Comparison of ENCODE assay signal across 1 cellular context in the genomic region with DNA sequence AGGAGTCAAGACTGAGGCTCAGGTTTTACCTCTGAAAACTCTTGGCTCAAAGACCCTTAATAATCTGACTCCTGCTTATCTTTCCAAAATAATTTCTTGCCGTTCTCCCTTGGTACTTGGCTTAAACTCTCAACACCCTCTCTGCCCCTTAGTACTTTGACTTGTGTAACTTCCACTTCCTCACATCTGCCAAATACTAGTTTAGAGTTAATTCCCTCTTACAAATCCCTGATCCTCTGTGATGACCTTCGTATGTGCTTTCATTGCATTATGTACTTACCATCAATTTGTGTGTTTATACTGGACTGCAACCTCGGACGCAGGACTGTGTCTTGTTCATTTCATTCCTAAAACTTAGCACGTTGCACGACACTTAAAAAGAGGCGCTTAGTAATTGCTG.
TF ChIP-seq lines count a peak whose summit lies in the region.

No MANE protein-coding gene starts in this region.

TF ChIP-seq in K562, 482 proteins besides CTCF, POLR2A, EP300 and RAD21:
- TF ChIP-seq NUFIP1 (IDR thresholded peaks at IDR 0.05; ENCODE audit: partially characterized antibody) = no peak
- peak; percentile 63; the same call in 1 of the 2 replicates for TF ChIP-seq POLR2AphosphoS2 (IDR thresholded peaks at IDR 0.05; ENCODE audit: low read length)
